9 cellular contexts compared by ENCODE assay signal in genomic region chr1:232868793-232869491, GRCh38.
DNase-seq lines count a peak whose midpoint lies in the region; ATAC-seq and TF ChIP-seq lines count a peak whose summit lies in the region.
"Had no signal": no experiment of that assay in that cellular context is flagged by ENCODE, and none has a peak within 500 bp of the region (broad histone marks: within the 10 kb centered on the region; RNA-seq: fewer than 3 reads in every experiment).

No MANE protein-coding gene starts in this region.

- no peak overlapping the region for H2AFZ ChIP-seq in ACC112 (ENCODE audit: low read length, unreplicated experiment)

- CTCF ChIA-PET in T-cell (lab: Charles Lee): no interaction called here

- DNase-seq in HFFc6 (peak; percentile 39), RWPE2 (ENCODE audit: low spot score) (peak; percentile 68), foreskin fibroblast (peak; percentile 60 to 85), gastrocnemius medialis (no peak), T-cell (no peak)
- DNase-seq: activated CD4-positive, alpha-beta T cell treated with anti-CD3 and anti-CD28 coated beads for 48 hours had no signal

- H3K4me1 ChIP-seq in ACC112 (ENCODE audit: control insufficient read depth, insufficient read depth, low read length, unreplicated experiment) (peaks cover 12% of the 10 kb centered on the region), RWPE2 (ENCODE audit: insufficient read depth, poor library complexity, severe bottlenecking) (peaks cover 7% of the 10 kb centered on the region), gastrocnemius medialis (no peaks in the 10 kb centered on the region)

- H3K4me3 Mint-ChIP-seq in HFFc6 (no peak overlapping the region), T-cell (no peak overlapping the region)

- no peaks in the 10 kb centered on the region for H3K79me2 ChIP-seq in ACC112 (ENCODE audit: control insufficient read depth, insufficient read depth, low read length, unreplicated experiment)

- in situ Hi-C loops in gastrocnemius medialis (cut with MboI; ENCODE audit: low sequenced_read_pairs in 4 of 4): no loop called here

- POLR2A ChIA-PET in T-cell (lab: Charles Lee): no interaction called here

- intact Hi-C loops in gastrocnemius medialis (cut with DNase I; ENCODE audit: low total_unique reads): no loop called here

- H3K27ac ChIP-seq in ACC112 (ENCODE audit: low read depth, low read length) (peak overlapping the region; percentile 37), RWPE2 (ENCODE audit: poor library complexity, severe bottlenecking) (peak overlapping the region; percentile 62), gastrocnemius medialis (no peak overlapping the region)

- TF ChIP-seq POLR2A in gastrocnemius medialis (IDR thresholded peaks at IDR 0.05): no peak

- ATAC-seq in RWPE2 (ENCODE audit: low read depth): peak; percentile 90
- ATAC-seq in GM18519 (IDR thresholded peaks at IDR 0.05; ENCODE audit: low FRiP score, unreplicated experiment): no peak
- no peak for ATAC-seq in gastrocnemius medialis
- no peak for ATAC-seq in HG02571 (IDR thresholded peaks at IDR 0.05; ENCODE audit: unreplicated experiment)
- ATAC-seq in T-cell (replicated peaks in 1 of 4): no peak

- H3K36me3 Mint-ChIP-seq in HFFc6 (ENCODE audit: low read depth) (no peaks in the 10 kb centered on the region), T-cell (no peaks in the 10 kb centered on the region)

- H3K27me3 Mint-ChIP-seq in HFFc6 (ENCODE audit: insufficient read depth): no peaks in the 10 kb centered on the region; the same call in 1 of the 2 replicates
- H3K27me3 Mint-ChIP-seq in T-cell: peaks cover 0 to 2% of the 10 kb centered on the region in 2 donors

- H3K27ac Mint-ChIP-seq in HFFc6 (no peak overlapping the region), T-cell (no peak overlapping the region)

- peaks cover 7% of the 10 kb centered on the region; the same call in 1 of the 2 replicates for H3K4me1 Mint-ChIP-seq in HFFc6 (ENCODE audit: low read depth)
- peaks cover 3 to 8% (median 7%) of the 10 kb centered on the region in 3 donors for H3K4me1 Mint-ChIP-seq in T-cell

- no peaks in the 10 kb centered on the region for H3K9me3 ChIP-seq in RWPE2 (ENCODE audit: severe bottlenecking)
- H3K9me3 ChIP-seq in gastrocnemius medialis: no peaks in the 10 kb centered on the region

- peaks cover 27% of the 10 kb centered on the region; the same call in 1 of the 2 replicates for H3K9me3 Mint-ChIP-seq in HFFc6
- H3K9me3 Mint-ChIP-seq in T-cell: no peaks in the 10 kb centered on the region

- H3K27me3 ChIP-seq in ACC112 (ENCODE audit: insufficient read depth, low read length) (no peaks in the 10 kb centered on the region), RWPE2 (ENCODE audit: insufficient read depth, poor library complexity, severe bottlenecking) (no peaks in the 10 kb centered on the region), gastrocnemius medialis (no peaks in the 10 kb centered on the region)

- TF ChIP-seq CTCF in HFFc6 (IDR thresholded peaks at IDR 0.05) (no peak), RWPE2 (IDR thresholded peaks at IDR 0.05; ENCODE audit: poor library complexity, severe bottlenecking) (no peak), foreskin fibroblast (IDR thresholded peaks at IDR 0.05; ENCODE audit: low read depth, low read length) (no peak), gastrocnemius medialis (IDR thresholded peaks at IDR 0.05 in 4 of 5, conservative IDR thresholded peaks at IDR 0.05 in 1 of 5) (no peak)

- H3K4me3 ChIP-seq in ACC112 (ENCODE audit: low read depth, low read length) (no peak overlapping the region), RWPE2 (ENCODE audit: severe bottlenecking) (no peak overlapping the region), foreskin fibroblast (ENCODE audit: low read depth in 1 of 2, low read length in 2 of 2) (no peak overlapping the region), gastrocnemius medialis (no peak overlapping the region)

- H3K36me3 ChIP-seq in ACC112 (ENCODE audit: insufficient read depth, low read length) (no peaks in the 10 kb centered on the region), RWPE2 (ENCODE audit: low read depth) (no peaks in the 10 kb centered on the region), gastrocnemius medialis (no peaks in the 10 kb centered on the region)

Comparison
In these comparisons a context has a peak if more than half of its experiments do, and no peak if none do; other contexts are left out.
1. H3K27ac ChIP-seq: peak in ACC112 (single experiment) and RWPE2 (single experiment); none in gastrocnemius medialis (0 of 4).
2. DNase-seq: peak in HFFc6 (single experiment), RWPE2 (single experiment) and foreskin fibroblast (2 of 2); none in gastrocnemius medialis (0 of 2) and T-cell (0 of 34).